ENCODE assay signal across 8 cellular contexts in the genomic region with DNA sequence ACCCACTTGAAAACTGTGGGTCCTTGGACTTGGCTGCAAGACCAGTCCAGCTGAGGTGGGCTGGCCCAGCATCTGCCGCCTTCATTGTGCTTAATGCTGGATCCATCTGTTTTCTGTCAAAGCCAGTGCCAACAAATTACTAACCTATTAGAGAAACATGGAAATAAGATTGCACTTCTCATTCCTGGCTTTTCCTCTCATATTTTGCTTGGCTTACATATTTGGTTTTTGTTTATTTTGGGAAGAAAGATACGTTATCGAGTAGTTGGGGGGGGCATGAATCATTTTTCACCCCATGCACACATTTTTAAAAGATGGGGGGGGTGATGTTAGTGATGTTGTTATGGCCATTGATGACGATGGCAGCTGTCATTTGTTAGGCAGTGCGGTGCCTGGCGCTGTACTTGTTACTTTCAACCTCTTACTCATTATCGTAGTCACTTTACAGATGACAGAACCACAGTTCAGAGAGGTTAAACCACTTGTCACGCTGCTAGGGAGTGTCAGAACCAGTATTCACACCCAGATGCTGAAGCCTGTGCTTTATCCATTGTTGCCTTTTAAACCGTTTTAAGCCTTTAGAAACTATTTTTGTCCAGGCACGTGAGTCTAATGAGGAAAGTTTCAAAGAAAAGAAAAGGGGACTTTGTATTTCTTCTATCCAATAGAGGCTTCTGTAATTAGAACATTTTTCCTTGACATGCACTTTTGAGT.
DNase-seq lines count a peak whose midpoint lies in the region; ATAC-seq and TF ChIP-seq lines count a peak whose summit lies in the region.

No MANE protein-coding gene starts in this region.

- TF ChIP-seq CTCF in omental fat pad (IDR thresholded peaks at IDR 0.05): no peak

- peak; percentile 58 for ATAC-seq in omental fat pad (ENCODE audit: low FRiP score)
- no peak for ATAC-seq in HG03139 (IDR thresholded peaks at IDR 0.05; ENCODE audit: unreplicated experiment)
- ATAC-seq in HG03196 (IDR thresholded peaks at IDR 0.05; ENCODE audit: unreplicated experiment): no peak

- peak; percentile 83 for DNase-seq in DMS 273 (lab: John Stamatoyannopoulos, UW; ENCODE audit: unreplicated experiment)
- peak; percentile 81 for DNase-seq in NCI-H1694 (lab: John Stamatoyannopoulos, UW)
- DNase-seq in dermis blood vessel endothelial cell: peak; percentile 76
- no peak for DNase-seq in omental fat pad (ENCODE audit: low spot score)
- no peak for DNase-seq in NCI-H345 treated with DMSO at 0.1 percent for 48 hours (lab: John Stamatoyannopoulos, UW; ENCODE audit: unreplicated experiment)
- no peak for DNase-seq in NCI-H2196 (lab: John Stamatoyannopoulos, UW; ENCODE audit: unreplicated experiment)

Comparison
In these comparisons a context has a peak if more than half of its experiments do, and no peak if none do; other contexts are left out.
1. DNase-seq: peak in DMS 273 (single experiment), NCI-H1694 (single experiment) and dermis blood vessel endothelial cell (single experiment); none in omental fat pad (single experiment), NCI-H345 treated with DMSO at 0.1 percent for 48 hours (single experiment) and NCI-H2196 (single experiment).